Comparison of ENCODE assay signal across 10 cellular contexts in the genomic region with DNA sequence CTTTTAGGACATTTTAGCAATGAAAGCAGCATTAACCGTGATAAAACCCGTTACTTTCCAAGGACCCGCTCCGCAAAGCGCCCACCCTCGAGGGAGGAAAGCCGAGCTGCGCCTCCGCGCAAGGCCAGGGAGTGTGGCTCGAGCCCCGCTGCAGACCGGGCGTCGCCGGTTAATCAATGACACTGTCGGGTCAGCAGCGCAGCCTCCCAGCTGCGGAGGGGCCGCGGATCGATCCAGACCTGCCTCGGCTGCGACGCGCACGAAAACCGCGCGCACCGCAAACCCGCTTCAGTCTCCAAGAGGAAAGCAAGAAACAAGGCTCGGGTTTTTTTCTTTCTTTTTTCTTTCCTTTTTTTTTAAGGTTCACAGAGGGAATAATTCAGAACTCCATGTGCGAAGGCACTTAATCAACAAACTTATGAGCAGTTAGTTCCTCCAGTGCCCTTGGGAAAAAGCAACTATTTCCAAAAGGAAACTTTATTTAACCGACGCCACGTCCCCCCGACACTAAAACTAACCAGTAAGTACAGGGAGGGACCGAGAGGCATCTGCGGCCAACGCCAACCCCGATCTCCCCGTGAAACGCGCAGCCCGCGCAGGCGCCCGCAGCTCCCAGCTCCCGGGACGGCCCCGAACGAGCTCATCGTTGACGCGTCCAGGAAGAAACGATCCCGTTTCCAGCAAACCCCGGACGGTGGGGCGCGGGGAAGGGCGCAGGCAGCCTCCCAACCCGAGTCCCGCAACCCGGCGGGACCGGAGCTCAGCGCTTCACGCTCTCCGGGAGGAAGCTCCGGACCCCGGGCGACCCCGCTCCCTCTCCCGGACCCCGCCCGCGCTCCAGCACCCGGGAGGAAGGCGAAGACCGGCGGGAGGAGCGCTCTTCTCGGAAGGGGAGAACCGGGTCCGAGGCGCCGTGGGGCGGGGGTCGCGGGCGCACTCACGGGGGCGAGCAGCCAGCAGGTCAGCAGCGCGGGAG. TPM values are rescaled to one million over a fixed set of nuclear protein-coding genes. Genes with fewer than 3 reads are reported as not detected.
DNase-seq lines count a peak whose midpoint lies in the region; ATAC-seq and TF ChIP-seq lines count a peak whose summit lies in the region.
"Had no signal": no experiment of that assay in that cellular context is flagged by ENCODE, and none has a peak within 500 bp of the region (broad histone marks: within the 10 kb centered on the region; RNA-seq: fewer than 3 reads in every experiment).

No MANE protein-coding gene starts in this region.

- TF ChIP-seq POLR2A in upper lobe of left lung (IDR thresholded peaks at IDR 0.05): no peak

- H3K9me3 ChIP-seq in ectodermal cell (ENCODE audit: control insufficient read depth, low read length): no peaks in the 10 kb centered on the region
- no peaks in the 10 kb centered on the region for H3K9me3 ChIP-seq in upper lobe of left lung
- H3K9me3 ChIP-seq in HAP-1: no peaks in the 10 kb centered on the region

- H3K27ac ChIP-seq in ectodermal cell (ENCODE audit: insufficient read depth, low read depth, low read length, poor library complexity, severe bottlenecking) (no peak overlapping the region), upper lobe of left lung (no peak overlapping the region)

- H3K36me3 Mint-ChIP-seq in activated naive CD4-positive, alpha-beta T cell treated with anti-CD3 and anti-CD28 coated beads, Interleukin-2, amount 10 ng/mL, durations not matched to agents 7 days and 5 days: no peaks in the 10 kb centered on the region
- H3K36me3 Mint-ChIP-seq in naive B cell: no peaks in the 10 kb centered on the region

- no peaks in the 10 kb centered on the region for H3K9me3 Mint-ChIP-seq in activated naive CD4-positive, alpha-beta T cell treated with anti-CD3 and anti-CD28 coated beads, Interleukin-2, amount 10 ng/mL, durations not matched to agents 7 days and 5 days
- peaks cover 0 to 4% (median 0%) of the 10 kb centered on the region in 7 donors for H3K9me3 Mint-ChIP-seq in naive B cell

- no peak for ATAC-seq in naive B cell (ENCODE audit: low read depth in 2 of 2)
- peak in 1 of 2 donors; percentile 69 for ATAC-seq in upper lobe of left lung (ENCODE audit: low FRiP score in 2 of 2)

- no peak for TF ChIP-seq CTCF in upper lobe of left lung (IDR thresholded peaks at IDR 0.05)

- peaks cover 4% of the 10 kb centered on the region for H3K4me1 Mint-ChIP-seq in activated naive CD4-positive, alpha-beta T cell treated with anti-CD3 and anti-CD28 coated beads, Interleukin-2, amount 10 ng/mL, durations not matched to agents 7 days and 5 days
- peaks cover 0 to 3% (median 0%) of the 10 kb centered on the region in 3 donors for H3K4me1 Mint-ChIP-seq in naive B cell

- DNase-seq in activated naive CD4-positive, alpha-beta T cell treated with anti-CD3 and anti-CD28 coated beads, Interleukin-2, amount 10 ng/mL, durations not matched to agents 7 days and 5 days: peak; percentile 30
- DNase-seq in activated naive CD4-positive, alpha-beta T cell treated with Interleukin-2 at 50 U/mL for 16 hours: no peak
- DNase-seq in naive B cell: no peak
- DNase-seq in upper lobe of left lung: peak in 1 of 2 donors; percentile 86
- no peak for DNase-seq in putamen (ENCODE audit: low spot score)
- DNase-seq in NCI-H187 treated with DMSO at 0.1 percent for 48 hours (lab: John Stamatoyannopoulos, UW): no peak
- no peak for DNase-seq in HAP-1 (ENCODE audit: low spot score in 2 of 2)

- peaks cover 48% of the 10 kb centered on the region for H3K27me3 ChIP-seq in ectodermal cell (ENCODE audit: control insufficient read depth, insufficient read depth, low read length, poor library complexity, severe bottlenecking)
- peaks cover 0 to 25% (median 11%) of the 10 kb centered on the region in 4 donors for H3K27me3 ChIP-seq in upper lobe of left lung
- peaks cover 20% of the 10 kb centered on the region for H3K27me3 ChIP-seq in HAP-1 (ENCODE audit: low read depth)

- no peak for TF ChIP-seq EP300 in upper lobe of left lung (IDR thresholded peaks at IDR 0.05)

- H3K4me1 ChIP-seq in ectodermal cell (ENCODE audit: control insufficient read depth, insufficient read depth, low read length) (peaks cover 5% of the 10 kb centered on the region), upper lobe of left lung (peaks cover 8 to 19% (median 16%) of the 10 kb centered on the region in 4 donors), HAP-1 (no peaks in the 10 kb centered on the region)

- H3K4me3 ChIP-seq in ectodermal cell (ENCODE audit: insufficient read depth, low read depth, low read length) (peak overlapping the region; percentile 43), upper lobe of left lung (peak overlapping the region; percentile 3 to 55 (median 48)), HAP-1 (no peak overlapping the region)

- peak overlapping the region; percentile 38 for H3K4me3 Mint-ChIP-seq in activated naive CD4-positive, alpha-beta T cell treated with anti-CD3 and anti-CD28 coated beads, Interleukin-2, amount 10 ng/mL, durations not matched to agents 7 days and 5 days
- peak overlapping the region in 7 of 8 donors; percentile 28 to 82 (median 68) for H3K4me3 Mint-ChIP-seq in naive B cell

- H3K27me3 Mint-ChIP-seq in activated naive CD4-positive, alpha-beta T cell treated with anti-CD3 and anti-CD28 coated beads, Interleukin-2, amount 10 ng/mL, durations not matched to agents 7 days and 5 days: peaks cover 53% of the 10 kb centered on the region
- H3K27me3 Mint-ChIP-seq in naive B cell: peaks cover 8 to 17% (median 13%) of the 10 kb centered on the region in 3 donors

- CTCF ChIA-PET in activated naive CD4-positive, alpha-beta T cell treated with anti-CD3 and anti-CD28 coated beads, Interleukin-2, amount 10 ng/mL, durations not matched to agents 7 days and 5 days (lab: Charles Lee): no interaction called here

- WGBS in ectodermal cell, 2 experiments: 22 to 25% methylated on average over 97 of the region's 97 CpGs
- 3 to 4% methylated on average over 68 to 94 of the region's 97 CpGs for WGBS in upper lobe of left lung, 2 donors

- H3K27ac Mint-ChIP-seq in activated naive CD4-positive, alpha-beta T cell treated with anti-CD3 and anti-CD28 coated beads, Interleukin-2, amount 10 ng/mL, durations not matched to agents 7 days and 5 days: no peak overlapping the region
- H3K27ac Mint-ChIP-seq in naive B cell: no peak overlapping the region

- in situ Hi-C loops in HAP-1 (cut with MboI; ENCODE audit: low sequenced_read_pairs): no loop called here

- H3K36me3 ChIP-seq in ectodermal cell (ENCODE audit: control insufficient read depth, insufficient read depth, low read length): no peaks in the 10 kb centered on the region
- no peaks in the 10 kb centered on the region for H3K36me3 ChIP-seq in upper lobe of left lung
- H3K36me3 ChIP-seq in HAP-1 (replicated peaks): no peaks in the 10 kb centered on the region

RNA-seq across cellular contexts. Expression of a gene that starts 0.6 kb away (rescaled TPM):
- 0.09 TPM for polyA plus RNA-seq in ectodermal cell (2013, experiment 1 of 4)
- polyA plus RNA-seq in ectodermal cell (2013, experiment 2 of 4): 0.59 TPM
- 0.21 TPM for polyA plus RNA-seq in ectodermal cell (2013, experiment 3 of 4)
- 0.45 TPM for polyA plus RNA-seq in ectodermal cell (2013, experiment 4 of 4)
- polyA plus RNA-seq in naive B cell (ENCODE audit: low read depth in 6 of 6): not detected
- total RNA-seq in upper lobe of left lung: under 1 TPM in 3 of 6 donors, not detected in 3; 0.30 to 0.74 (median 0.40) TPM
- total RNA-seq: fibroblast of lung, RPMI7951 had no signal
- polyA plus RNA-seq: fibroblast of lung had no signal
